8 cellular contexts compared by ENCODE assay signal in the genomic region with DNA sequence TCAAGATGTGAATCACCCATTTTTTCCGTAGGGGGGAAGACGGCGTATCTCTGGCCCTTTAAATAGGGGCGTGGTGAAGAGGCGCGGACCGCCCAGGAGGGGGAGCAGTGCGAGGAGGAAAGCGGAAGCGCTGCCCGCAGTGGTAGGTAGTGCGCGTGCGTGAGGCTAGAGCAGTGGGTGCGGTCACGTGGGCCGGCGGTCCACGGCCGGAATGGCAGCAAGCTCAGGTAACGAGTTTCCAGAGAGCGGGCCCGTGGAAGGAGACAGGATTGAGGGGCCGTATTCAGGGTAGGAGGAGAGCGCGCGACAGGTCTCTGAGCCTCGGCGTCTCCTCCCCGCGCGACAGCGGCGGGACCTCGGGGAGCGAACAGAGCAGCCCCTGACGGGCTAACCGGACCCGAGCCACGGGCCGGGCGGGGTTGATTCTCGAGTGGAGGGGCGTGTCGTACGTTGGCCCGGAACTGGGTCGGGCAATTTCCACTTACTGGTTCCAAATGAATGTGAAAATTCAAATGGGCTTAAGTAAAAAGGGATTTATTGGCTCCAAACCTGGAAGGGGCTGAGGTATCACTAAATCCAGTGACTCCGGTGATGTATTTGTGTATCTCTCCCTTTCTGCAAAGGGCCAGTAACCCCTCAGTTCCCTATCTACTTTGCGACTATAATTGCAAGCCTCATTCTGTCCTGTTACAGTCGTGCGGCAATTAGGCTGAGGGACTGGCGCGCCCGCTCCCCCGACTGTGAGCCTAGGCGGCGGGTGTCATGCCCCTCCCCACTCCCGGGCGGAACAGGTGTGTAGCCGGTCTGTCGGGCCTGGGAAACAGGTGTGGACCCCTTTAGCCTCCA.
DNase-seq lines count a peak whose midpoint lies in the region; ATAC-seq and TF ChIP-seq lines count a peak whose summit lies in the region.

A gene with protein sequence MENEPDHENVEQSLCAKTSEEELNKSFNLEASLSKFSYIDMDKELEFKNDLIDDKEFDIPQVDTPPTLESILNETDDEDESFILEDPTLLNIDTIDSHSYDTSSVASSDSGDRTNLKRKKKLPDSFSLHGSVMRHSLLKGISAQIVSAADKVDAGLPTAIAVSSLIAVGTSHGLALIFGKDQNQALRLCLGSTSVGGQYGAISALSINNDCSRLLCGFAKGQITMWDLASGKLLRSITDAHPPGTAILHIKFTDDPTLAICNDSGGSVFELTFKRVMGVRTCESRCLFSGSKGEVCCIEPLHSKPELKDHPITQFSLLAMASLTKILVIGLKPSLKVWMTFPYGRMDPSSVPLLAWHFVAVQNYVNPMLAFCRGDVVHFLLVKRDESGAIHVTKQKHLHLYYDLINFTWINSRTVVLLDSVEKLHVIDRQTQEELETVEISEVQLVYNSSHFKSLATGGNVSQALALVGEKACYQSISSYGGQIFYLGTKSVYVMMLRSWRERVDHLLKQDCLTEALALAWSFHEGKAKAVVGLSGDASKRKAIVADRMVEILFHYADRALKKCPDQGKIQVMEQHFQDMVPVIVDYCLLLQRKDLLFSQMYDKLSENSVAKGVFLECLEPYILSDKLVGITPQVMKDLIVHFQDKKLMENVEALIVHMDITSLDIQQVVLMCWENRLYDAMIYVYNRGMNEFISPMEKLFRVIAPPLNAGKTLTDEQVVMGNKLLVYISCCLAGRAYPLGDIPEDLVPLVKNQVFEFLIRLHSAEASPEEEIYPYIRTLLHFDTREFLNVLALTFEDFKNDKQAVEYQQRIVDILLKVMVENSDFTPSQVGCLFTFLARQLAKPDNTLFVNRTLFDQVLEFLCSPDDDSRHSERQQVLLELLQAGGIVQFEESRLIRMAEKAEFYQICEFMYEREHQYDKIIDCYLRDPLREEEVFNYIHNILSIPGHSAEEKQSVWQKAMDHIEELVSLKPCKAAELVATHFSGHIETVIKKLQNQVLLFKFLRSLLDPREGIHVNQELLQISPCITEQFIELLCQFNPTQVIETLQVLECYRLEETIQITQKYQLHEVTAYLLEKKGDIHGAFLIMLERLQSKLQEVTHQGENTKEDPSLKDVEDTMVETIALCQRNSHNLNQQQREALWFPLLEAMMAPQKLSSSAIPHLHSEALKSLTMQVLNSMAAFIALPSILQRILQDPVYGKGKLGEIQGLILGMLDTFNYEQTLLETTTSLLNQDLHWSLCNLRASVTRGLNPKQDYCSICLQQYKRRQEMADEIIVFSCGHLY (N-terminal part only) (plus strand): TSS at position 168 of the 846 bp plus-strand sequence. CDS start 12,467 bp downstream, outside the sequence.

- H3K4me3 ChIP-seq in mucosa of stomach (ENCODE audit: low read length), result peak within 1 kb of the TSS; percentile 88

- H3K27me3 ChIP-seq in mucosa of stomach (ENCODE audit: control insufficient read depth, insufficient read depth, low read length), result no peaks in the 10 kb centered on the region

- no peak for TF ChIP-seq EP300 in Ishikawa (IDR thresholded peaks at IDR 0.05; ENCODE audit: borderline replicate concordance)

- no peaks in the 10 kb centered on the region for H3K36me3 ChIP-seq in mucosa of stomach (ENCODE audit: control insufficient read depth, insufficient read depth, low read length)

- peak; percentile 93 for ATAC-seq in GM21576 (IDR thresholded peaks at IDR 0.05; ENCODE audit: unreplicated experiment)

- peaks cover 7% of the 10 kb centered on the region for H3K4me1 ChIP-seq in mucosa of stomach (ENCODE audit: control insufficient read depth, insufficient read depth, low read length)

- peak within 1 kb of the TSS; percentile 88 for H3K9ac ChIP-seq in mucosa of stomach (ENCODE audit: low read length)

- DNase-seq in DMS53 (lab: John Stamatoyannopoulos, UW) (peak; percentile 95), OCI-M2 (lab: John Stamatoyannopoulos, UW; ENCODE audit: unreplicated experiment) (peak; percentile 68), activated T-cell treated with anti-CD3 and anti-CD28 coated beads for 48 hours (ENCODE audit: low read depth) (peak; percentile 94), erythroblast (lab: John Stamatoyannopoulos, UW) (peak; percentile 97 to 98)
- peak; percentile 92 to 93 for DNase-seq in stimulated activated CD8-positive, alpha-beta memory T cell treated with anti-CD3 and anti-CD28 coated beads, Interleukin-7, amount 100 ng/mL, for 1 hour (ENCODE audit: low read depth in 2 of 2)

- TF ChIP-seq RAD21 in Ishikawa (IDR thresholded peaks at IDR 0.05; ENCODE audit: low read depth), result no peak

- peak; percentile 79 for TF ChIP-seq POLR2A in erythroblast (IDR thresholded peaks at IDR 0.05; ENCODE audit: low read length)

- H3K9me3 ChIP-seq in mucosa of stomach (ENCODE audit: control insufficient read depth, low read length), result no peaks in the 10 kb centered on the region

TF ChIP-seq in Ishikawa, 13 proteins besides CTCF, POLR2A, EP300 and RAD21:
- TF ChIP-seq TCF12 (IDR thresholded peaks at IDR 0.05; ENCODE audit: low read depth) (peak; percentile 29; the same call in 1 of the 2 replicates), CREB1 (IDR thresholded peaks at IDR 0.05; ENCODE audit: low read depth) (no peak; the same call in 1 of the 2 replicates), TAF1 (IDR thresholded peaks at IDR 0.05; ENCODE audit: low read depth) (peak; percentile 96), FOXM1 (IDR thresholded peaks at IDR 0.05; ENCODE audit: borderline replicate concordance, low read depth) (no peak), CEBPB (IDR thresholded peaks at IDR 0.05) (no peak), TEAD4 (IDR thresholded peaks at IDR 0.05) (no peak; the same call in 1 of the 2 replicates), ZBTB7A (IDR thresholded peaks at IDR 0.05; ENCODE audit: low read depth) (no peak), EGR1 (IDR thresholded peaks at IDR 0.05) (peak; percentile 55), NFIC (IDR thresholded peaks at IDR 0.05) (no peak), YY1 (IDR thresholded peaks at IDR 0.05; ENCODE audit: low read depth) (peak; percentile 91)
- TF ChIP-seq, protein P1, sequence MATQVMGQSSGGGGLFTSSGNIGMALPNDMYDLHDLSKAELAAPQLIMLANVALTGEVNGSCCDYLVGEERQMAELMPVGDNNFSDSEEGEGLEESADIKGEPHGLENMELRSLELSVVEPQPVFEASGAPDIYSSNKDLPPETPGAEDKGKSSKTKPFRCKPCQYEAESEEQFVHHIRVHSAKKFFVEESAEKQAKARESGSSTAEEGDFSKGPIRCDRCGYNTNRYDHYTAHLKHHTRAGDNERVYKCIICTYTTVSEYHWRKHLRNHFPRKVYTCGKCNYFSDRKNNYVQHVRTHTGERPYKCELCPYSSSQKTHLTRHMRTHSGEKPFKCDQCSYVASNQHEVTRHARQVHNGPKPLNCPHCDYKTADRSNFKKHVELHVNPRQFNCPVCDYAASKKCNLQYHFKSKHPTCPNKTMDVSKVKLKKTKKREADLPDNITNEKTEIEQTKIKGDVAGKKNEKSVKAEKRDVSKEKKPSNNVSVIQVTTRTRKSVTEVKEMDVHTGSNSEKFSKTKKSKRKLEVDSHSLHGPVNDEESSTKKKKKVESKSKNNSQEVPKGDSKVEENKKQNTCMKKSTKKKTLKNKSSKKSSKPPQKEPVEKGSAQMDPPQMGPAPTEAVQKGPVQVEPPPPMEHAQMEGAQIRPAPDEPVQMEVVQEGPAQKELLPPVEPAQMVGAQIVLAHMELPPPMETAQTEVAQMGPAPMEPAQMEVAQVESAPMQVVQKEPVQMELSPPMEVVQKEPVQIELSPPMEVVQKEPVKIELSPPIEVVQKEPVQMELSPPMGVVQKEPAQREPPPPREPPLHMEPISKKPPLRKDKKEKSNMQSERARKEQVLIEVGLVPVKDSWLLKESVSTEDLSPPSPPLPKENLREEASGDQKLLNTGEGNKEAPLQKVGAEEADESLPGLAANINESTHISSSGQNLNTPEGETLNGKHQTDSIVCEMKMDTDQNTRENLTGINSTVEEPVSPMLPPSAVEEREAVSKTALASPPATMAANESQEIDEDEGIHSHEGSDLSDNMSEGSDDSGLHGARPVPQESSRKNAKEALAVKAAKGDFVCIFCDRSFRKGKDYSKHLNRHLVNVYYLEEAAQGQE (IDR thresholded peaks at IDR 0.05; ENCODE audit: low read depth), result no peak
- TF ChIP-seq, protein P2, sequence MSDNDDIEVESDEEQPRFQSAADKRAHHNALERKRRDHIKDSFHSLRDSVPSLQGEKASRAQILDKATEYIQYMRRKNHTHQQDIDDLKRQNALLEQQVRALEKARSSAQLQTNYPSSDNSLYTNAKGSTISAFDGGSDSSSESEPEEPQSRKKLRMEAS (IDR thresholded peaks at IDR 0.05), result peak; percentile 89
- TF ChIP-seq, protein P3, sequence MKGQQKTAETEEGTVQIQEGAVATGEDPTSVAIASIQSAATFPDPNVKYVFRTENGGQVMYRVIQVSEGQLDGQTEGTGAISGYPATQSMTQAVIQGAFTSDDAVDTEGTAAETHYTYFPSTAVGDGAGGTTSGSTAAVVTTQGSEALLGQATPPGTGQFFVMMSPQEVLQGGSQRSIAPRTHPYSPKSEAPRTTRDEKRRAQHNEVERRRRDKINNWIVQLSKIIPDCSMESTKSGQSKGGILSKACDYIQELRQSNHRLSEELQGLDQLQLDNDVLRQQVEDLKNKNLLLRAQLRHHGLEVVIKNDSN (IDR thresholded peaks at IDR 0.05), result peak; percentile 100

Comparison
In these comparisons a context has a peak if more than half of its experiments do, and no peak if none do; other contexts are left out.
1. Peak in every context shown above with its lines: DNase-seq, ATAC-seq and H3K4me3 ChIP-seq.